In the genomic region with DNA sequence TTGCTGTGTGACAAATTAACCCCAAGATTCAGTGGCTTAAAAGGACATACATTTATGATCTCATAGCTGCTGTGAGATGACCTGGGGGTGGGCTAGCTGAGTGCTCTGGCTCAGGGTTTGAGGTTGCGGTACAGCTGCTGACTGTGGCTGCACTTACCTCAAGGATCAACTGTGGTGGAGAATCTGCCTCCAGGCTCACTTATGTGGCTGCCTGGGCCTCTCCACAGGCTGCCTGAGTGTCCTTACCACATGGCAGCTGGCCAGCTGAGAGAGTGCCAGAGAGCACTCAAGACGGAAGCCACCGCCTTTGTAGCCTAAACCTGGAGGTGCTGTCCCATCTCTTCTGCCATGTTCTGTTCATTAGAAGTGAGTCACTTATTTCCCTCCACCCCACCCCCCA, we compare ENCODE assay signal across 8 cellular contexts. TPM values are rescaled to one million over a fixed set of nuclear protein-coding genes. Genes with fewer than 3 reads are reported as not detected.
DNase-seq lines count a peak whose midpoint lies in the region; TF ChIP-seq lines count a peak whose summit lies in the region.

No MANE protein-coding gene starts in this region.

- intact Hi-C loops in thyroid gland (cut with DNase I), result loop anchor here (5.0 to 10.0 kb wide), 2 partner anchors 89 to 149 kb away; no protein-coding TSS in a partner anchor

- TF ChIP-seq CTCF in HFF-Myc (IDR thresholded peaks at IDR 0.05; ENCODE audit: low read depth, low read length, missing control alignments), result no peak
- TF ChIP-seq CTCF in RWPE1 (conservative IDR thresholded peaks at IDR 0.05; ENCODE audit: low read depth), result no peak
- TF ChIP-seq CTCF in fibroblast of pulmonary artery (IDR thresholded peaks at IDR 0.05; ENCODE audit: low read length, missing control alignments), result no peak
- no peak for TF ChIP-seq CTCF in thyroid gland (IDR thresholded peaks at IDR 0.05)

- peak; percentile 96 for DNase-seq in A172 (ENCODE audit: low spot score)
- DNase-seq in HFF-Myc (ENCODE audit: extremely low read depth, low read depth), result peak; percentile 56
- peak; percentile 46 for DNase-seq in RWPE1 (ENCODE audit: low spot score)
- peak; percentile 43 for DNase-seq in fibroblast of pulmonary artery (ENCODE audit: low read depth)
- DNase-seq in thyroid gland, result peak; percentile 94
- DNase-seq in NCI-H774 (lab: John Stamatoyannopoulos, UW), result no peak
- DNase-seq in midbrain (lab: John Stamatoyannopoulos, UW), result no peak
- DNase-seq in NCI-H446 treated with DMSO at 0.1 percent for 48 hours (lab: John Stamatoyannopoulos, UW), result no peak

- peaks cover 16 to 27% of the 10 kb centered on the region in 2 donors for H3K4me1 ChIP-seq in thyroid gland

- WGBS in thyroid gland, 2 donors, result 19 to 20% methylated on average over 3 of the region's 3 CpGs

- CTCF ChIA-PET in RWPE1 (lab: Yijun Ruan, JAX), result interaction anchor here (0.6 to 4.1 kb wide), 6 partner anchors 15 to 268 kb away, joined by 3 to 77 read pairs (median 7); partner anchors contain the start of genes INSRR, NTRK1 and PEAR1

- no peaks in the 10 kb centered on the region for H3K36me3 ChIP-seq in thyroid gland

- TF ChIP-seq POLR2A in thyroid gland (IDR thresholded peaks at IDR 0.05), result no peak

- H3K4me3 ChIP-seq in HFF-Myc (replicated peaks; ENCODE audit: low read depth, low read length), result no peak overlapping the region
- no peak overlapping the region for H3K4me3 ChIP-seq in fibroblast of pulmonary artery (replicated peaks; ENCODE audit: low read depth, low read length)
- H3K4me3 ChIP-seq in thyroid gland (replicated peaks in 1 of 3), result no peak overlapping the region

- peaks cover 16% of the 10 kb centered on the region for H3K27me3 ChIP-seq in thyroid gland

- 0 out of 2 replicates have a peak overlapping the region, but pooled peaks have one; percentile 35 for H3K27ac ChIP-seq in RWPE1
- H3K27ac ChIP-seq in thyroid gland, result no peak overlapping the region

- POLR2A ChIA-PET in RWPE1 (lab: Yijun Ruan, JAX; ENCODE audit: low non-redundant PET), result interaction anchor here (0.6 kb wide), 1 partner anchor 172 kb away, joined by 9 read pairs; no protein-coding TSS in a partner anchor

- no peaks in the 10 kb centered on the region for H3K9me3 ChIP-seq in thyroid gland

RNA-seq across cellular contexts. Expression of gene LRRC71, which starts 5.7 kb away (rescaled TPM):
- not detected in 2 replicates for total RNA-seq in A172 (2014; rRNA removed; shearing (Covaris generic))
- not detected for total RNA-seq in thyroid gland

RNA-seq across cellular contexts. Expression of gene PEAR1, which starts 32.7 kb away (rescaled TPM):
- 2.8 and 3.1 TPM in 2 replicates for total RNA-seq in A172 (2014; rRNA removed; shearing (Covaris generic))
- total RNA-seq in thyroid gland, result 10 to 100 TPM; 11.2 to 21.9 (median 14.4) TPM

Comparison
In these comparisons a context has a peak if more than half of its experiments do, and no peak if none do; other contexts are left out.
1. DNase-seq: peak in A172 (single experiment), HFF-Myc (single experiment), RWPE1 (single experiment), fibroblast of pulmonary artery (single experiment) and thyroid gland (2 of 2); none in NCI-H774 (single experiment), midbrain (single experiment) and NCI-H446 treated with DMSO at 0.1 percent for 48 hours (single experiment).